ENCODE assay signal across 1 cellular context in the genomic region with DNA sequence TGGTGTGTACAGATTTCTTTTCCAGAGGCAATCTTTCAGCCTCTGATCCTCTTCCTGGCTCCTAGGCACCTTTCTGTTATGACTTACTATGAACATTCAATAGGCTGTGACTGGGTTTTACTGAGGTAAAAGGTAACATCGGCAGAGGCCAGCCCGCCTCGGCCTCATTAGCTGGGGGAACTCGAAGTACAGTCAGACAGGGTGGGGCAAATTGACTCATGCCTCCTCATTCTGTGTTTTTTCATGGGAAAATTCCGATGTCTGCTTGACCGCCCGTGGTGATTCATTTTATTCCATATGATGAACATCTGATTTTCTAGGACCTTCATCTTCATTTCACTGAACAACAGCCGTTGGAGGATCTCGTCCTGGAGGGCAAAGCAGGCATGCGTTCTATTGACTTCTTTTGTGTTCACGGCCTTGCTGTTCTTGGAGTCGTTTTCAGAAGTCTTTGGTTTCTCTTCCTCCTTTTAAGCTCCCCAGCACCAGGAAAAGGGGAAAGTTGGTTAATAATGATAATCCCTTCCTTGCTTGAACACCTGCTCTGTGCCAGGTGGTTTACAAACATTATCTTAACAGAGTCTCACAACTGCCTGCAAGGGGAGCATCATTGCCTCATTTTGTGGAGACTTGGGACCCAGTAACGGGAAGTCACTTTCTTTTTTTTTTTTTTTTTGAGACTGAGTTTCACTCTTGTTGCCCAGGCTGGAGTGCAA.
A peak's percentile ranks its signal among the peaks of the same experiment; 100 is the strongest.
TF ChIP-seq lines count a peak whose summit lies in the region.

No MANE protein-coding gene starts in this region.

TF ChIP-seq in GM12878, 131 proteins besides CTCF, POLR2A, EP300 and RAD21:
- TF ChIP-seq EED (IDR thresholded peaks at IDR 0.05; ENCODE audit: low read depth) (peak; percentile 59; the same call in 1 of the 2 replicates), SMAD1 (IDR thresholded peaks at IDR 0.05; ENCODE audit: low read depth, partially characterized antibody) (no peak), IKZF2 (IDR thresholded peaks at IDR 0.05) (peak; percentile 35 to 47; a peak in 2 of 4 replicates), SPI1 (IDR thresholded peaks at IDR 0.05; ENCODE audit: borderline replicate concordance, insufficient read depth, low read depth, low read length) (peak; percentile 39; the same call in 1 of the 2 replicates)
